11 cellular contexts compared by ENCODE assay signal in genomic region chr7:105477908-105478307, GRCh38.
"Had no signal": no experiment of that assay in that cellular context is flagged by ENCODE, and none has a peak within 500 bp of the region (broad histone marks: within the 10 kb centered on the region; RNA-seq: fewer than 3 reads in every experiment).

No MANE protein-coding gene starts in this region.

- H3K4me1 Mint-ChIP-seq: GM23338, H9 had no signal

- FAIRE-seq: H1, H54 had no signal

- H3K9ac ChIP-seq: GM23248 had no signal

- ATAC-seq: GM23338, HCT116 had no signal

- H3K9me3 Mint-ChIP-seq: GM23338 had no signal

- H3K4me1 ChIP-seq: HAP-1 had no signal

- H3K27ac ChIP-seq: GM23248 had no signal

- H3K4me3 Mint-ChIP-seq: GM23338, H9, HFFc6 had no signal

- H3K4me3 ChIP-seq: GM23248, GM23338, HAP-1 had no signal

- H3K27ac Mint-ChIP-seq: GM23338, H9, HFFc6 had no signal

- H3K9me3 ChIP-seq: HAP-1 had no signal

- H2AFZ ChIP-seq: GM23248, GM23338 had no signal

- H3K4me2 ChIP-seq: GM23338 had no signal

- DNase-seq: GM23248, GOT3, H7, H9, HCEC 1CT, HFFc6 had no signal
